ENCODE assay signal across 16 cellular contexts in the genomic region with DNA sequence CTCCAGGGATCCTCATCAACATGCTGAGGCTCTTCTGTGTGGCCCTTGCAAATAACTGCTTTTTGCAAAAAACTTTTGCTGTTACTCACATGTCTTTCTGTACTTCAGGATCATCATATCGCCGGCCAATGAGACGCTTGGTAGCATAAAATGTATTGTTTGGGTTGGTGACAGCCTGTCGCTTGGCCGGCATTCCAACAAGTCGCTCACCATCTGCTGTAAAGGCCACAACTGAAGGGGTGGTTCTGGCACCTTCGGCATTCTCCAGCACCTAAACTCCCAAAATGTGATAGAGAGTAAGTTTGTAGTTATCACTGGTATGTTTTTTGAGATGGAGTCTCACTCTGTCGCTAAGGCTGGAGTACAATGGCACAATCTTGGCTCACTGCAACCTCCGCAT.
"Had no signal": no experiment of that assay in that cellular context is flagged by ENCODE, and none has a peak within 500 bp of the region (broad histone marks: within the 10 kb centered on the region; RNA-seq: fewer than 3 reads in every experiment).

No MANE protein-coding gene starts in this region.

- DNase-seq: activated CD4-positive, alpha-beta T cell treated with anti-CD3 and anti-CD28 coated beads, Interleukin-2, amount 50 U/mL, for 4 hours; activated naive CD4-positive, alpha-beta T cell; amygdala; endodermal cell; hypothalamus; posterior cingulate gyrus; right cardiac atrium; spleen; stimulated activated CD4-positive, alpha-beta T cell treated with anti-CD3 and anti-CD28 coated beads, Interleukin-1b, Interleukin-23, amount 100 ng/mL, for 48 hours; stimulated activated naive B cell treated with anti-CD40 and anti-IgM and Interleukin-4, amounts not matched to agents 10 μg/mL and 1 μg/mL and 100 μg/mL, for 72 hours; T-helper 17 cell had no signal

- H3K36me3 ChIP-seq: breast epithelium had no signal

- H3K9me3 Mint-ChIP-seq: activated T-helper 1 cell treated with anti-CD3 and anti-CD28 coated beads, Interleukin-12 subunit alpha, Interleukin-12 subunit beta, Interleukin-2, Interleukin-4 antibody, amounts not matched to agents 30 ng/mL and 10 ng/mL and 1 ng/mL, durations not matched to agents 14 hours and 24 hours and 36 hours had no signal

- H3K4me3 Mint-ChIP-seq: activated T-helper 1 cell treated with anti-CD3 and anti-CD28 coated beads, Interleukin-12 subunit alpha, Interleukin-12 subunit beta, Interleukin-2, Interleukin-4 antibody, amounts not matched to agents 30 ng/mL and 10 ng/mL and 1 ng/mL, durations not matched to agents 14 hours and 24 hours and 36 hours; endodermal cell; mesothelial cell of epicardium; stimulated activated naive B cell treated with anti-CD40 and anti-IgM and Interleukin-4, amounts not matched to agents 10 μg/mL and 1 μg/mL and 100 μg/mL, for 72 hours; T-helper 17 cell; type B pancreatic cell had no signal

- H3K4me3 ChIP-seq: breast epithelium, spleen had no signal

- H3K27me3 ChIP-seq: breast epithelium, neutrophil, spleen had no signal

- H3K4me1 ChIP-seq: breast epithelium had no signal

- ATAC-seq: right cardiac atrium; stimulated activated naive B cell treated with anti-CD40 and anti-IgM and Interleukin-4, amounts not matched to agents 10 μg/mL and 1 μg/mL and 100 μg/mL, for 72 hours; T-helper 17 cell had no signal

- H3K27ac ChIP-seq: breast epithelium, neutrophil, spleen had no signal

- H3K27ac Mint-ChIP-seq: activated T-helper 1 cell treated with anti-CD3 and anti-CD28 coated beads, Interleukin-12 subunit alpha, Interleukin-12 subunit beta, Interleukin-2, Interleukin-4 antibody, amounts not matched to agents 30 ng/mL and 10 ng/mL and 1 ng/mL, durations not matched to agents 14 hours and 24 hours and 36 hours; endodermal cell; mesothelial cell of epicardium had no signal

- H3K27me3 Mint-ChIP-seq: stimulated activated naive B cell treated with anti-CD40 and anti-IgM and Interleukin-4, amounts not matched to agents 10 μg/mL and 1 μg/mL and 100 μg/mL, for 72 hours; T-helper 17 cell; type B pancreatic cell had no signal

- H3K9me3 ChIP-seq: breast epithelium, neutrophil, spleen had no signal
